8 cellular contexts compared by ENCODE assay signal in the genomic region with DNA sequence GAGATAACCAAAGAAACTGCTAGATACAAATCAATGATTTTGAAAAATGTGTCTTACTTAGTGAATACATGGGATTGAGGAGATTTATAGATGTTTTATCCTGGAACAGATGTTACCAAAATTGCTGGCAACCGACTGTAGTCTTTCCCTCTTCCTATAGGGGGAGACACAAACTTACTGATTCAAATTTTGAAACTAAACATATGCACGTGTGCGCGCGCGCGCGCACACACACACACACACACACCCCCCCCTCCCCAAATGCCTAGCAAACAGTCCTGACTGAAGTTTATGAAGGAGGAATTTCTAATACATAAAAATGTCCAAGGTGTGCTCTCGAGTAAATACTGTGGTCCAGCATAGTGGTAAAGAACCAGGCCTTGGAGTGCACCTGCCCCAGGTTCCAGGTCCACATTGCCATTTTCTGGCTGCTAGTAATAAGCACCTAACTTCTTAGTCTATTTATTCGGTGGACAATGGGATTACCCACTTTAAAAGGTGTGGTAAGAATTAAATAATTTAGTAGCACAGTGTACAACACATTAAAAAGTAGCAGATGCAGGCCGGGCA. TPM values are rescaled to one million over a fixed set of nuclear protein-coding genes. Genes with fewer than 3 reads are reported as not detected.
A peak's percentile ranks its signal among the peaks of the same experiment; 100 is the strongest.
DNase-seq lines count a peak whose midpoint lies in the region; ATAC-seq, FAIRE-seq and TF ChIP-seq lines count a peak whose summit lies in the region.

No MANE protein-coding gene starts in this region.

- intact Hi-C loops in heart left ventricle (cut with DNase I), result loop anchor here in 8 of 10 donors (1.0 to 5.0 kb wide), 3 partner anchors 123 to 154 kb away; partner anchors contain the start of gene KLHDC8B (in 5 of the 8)

- no peaks in the 10 kb centered on the region for H3K9me3 Mint-ChIP-seq in activated T-cell treated with anti-CD3 and anti-CD28 coated beads, Interleukin-2, amount 50 U/mL, for 24 hours

- ATAC-seq in heart left ventricle, result peak in 1 of 4 donors; percentile 12
- ATAC-seq in omental fat pad (ENCODE audit: low FRiP score), result no peak
- ATAC-seq in GM21825 (IDR thresholded peaks at IDR 0.05; ENCODE audit: unreplicated experiment), result no peak

- no peaks in the 10 kb centered on the region for H3K9me3 ChIP-seq in heart left ventricle

- TF ChIP-seq CTCF in LNCAP (IDR thresholded peaks at IDR 0.05) (peak; percentile 55), heart left ventricle (IDR thresholded peaks at IDR 0.05) (peak; percentile 35 to 63 (median 51)), omental fat pad (IDR thresholded peaks at IDR 0.05) (no peak)

- H3K27ac ChIP-seq in heart left ventricle, result peak overlapping the region in 7 of 12 donors; percentile 75 to 85 (median 84)

- H3K36me3 ChIP-seq in heart left ventricle, result peaks cover 4 to 100% (median 90%) of the 10 kb centered on the region in 9 donors

- H3K4me1 ChIP-seq in heart left ventricle, result peaks cover 7 to 24% (median 19%) of the 10 kb centered on the region in 12 donors

- H3K4me3 Mint-ChIP-seq in activated T-cell treated with anti-CD3 and anti-CD28 coated beads, Interleukin-2, amount 50 U/mL, for 24 hours, result no peak overlapping the region

- H3K4me3 ChIP-seq in heart left ventricle, result no peak overlapping the region

- H3K36me3 Mint-ChIP-seq in activated T-cell treated with anti-CD3 and anti-CD28 coated beads, Interleukin-2, amount 50 U/mL, for 24 hours (ENCODE audit: low read depth), result peaks cover 89% of the 10 kb centered on the region

- FAIRE-seq in G401.6 (lab: Jason Lieb, UNC), result peak; percentile 21

- H3K27me3 ChIP-seq in heart left ventricle, result no peaks in the 10 kb centered on the region

- H3K27ac Mint-ChIP-seq in activated T-cell treated with anti-CD3 and anti-CD28 coated beads, Interleukin-2, amount 50 U/mL, for 24 hours, result peak overlapping the region; percentile 47

- TF ChIP-seq POLR2A in heart left ventricle (IDR thresholded peaks at IDR 0.05), result no peak

- no peak for DNase-seq in activated T-cell treated with anti-CD3 and anti-CD28 coated beads, Interleukin-2, amount 50 U/mL, for 24 hours
- DNase-seq in heart left ventricle (no peak), omental fat pad (ENCODE audit: low spot score) (no peak), islet precursor cell (no peak)
- peak; percentile 25 for DNase-seq in stimulated activated CD4-positive, alpha-beta T cell treated with anti-CD3 and anti-CD28 coated beads, Interleukin-4, amount 100 ng/mL, for 1 hour

- 72 to 85% (median 81%) methylated on average over 11 of the region's 11 CpGs for WGBS in heart left ventricle, 4 donors

- H3K27me3 Mint-ChIP-seq in activated T-cell treated with anti-CD3 and anti-CD28 coated beads, Interleukin-2, amount 50 U/mL, for 24 hours, result no peaks in the 10 kb centered on the region

- peaks cover 5% of the 10 kb centered on the region for H3K4me1 Mint-ChIP-seq in activated T-cell treated with anti-CD3 and anti-CD28 coated beads, Interleukin-2, amount 50 U/mL, for 24 hours (ENCODE audit: low read depth)

RNA-seq across cellular contexts. Expression of gene C3orf62, which starts 18.5 kb away (rescaled TPM):
- 1 to 10 TPM; 1.3 to 5.6 (median 2.9) TPM for total RNA-seq in heart left ventricle
- 1 to 10 TPM; 2.5 to 3.3 TPM for polyA plus RNA-seq in heart left ventricle
- 10 to 100 TPM in 1 of 4 donors, 1 to 10 TPM in 3; 3.5 to 13.7 (median 5.6) TPM for total RNA-seq in omental fat pad

RNA-seq across cellular contexts. Expression of gene USP4, which starts 44.3 kb away (rescaled TPM):
- total RNA-seq in heart left ventricle (10 to 100 TPM; 17.3 to 48.6 (median 37.2) TPM), omental fat pad (10 to 100 TPM; 17.3 to 43.3 (median 34.6) TPM)
- polyA plus RNA-seq in heart left ventricle, result 10 to 100 TPM; 24.3 to 27.8 TPM

Comparison
In these comparisons a context has a peak if more than half of its experiments do, and no peak if none do; other contexts are left out.
1. CTCF ChIP-seq: peak in LNCAP (single experiment) and heart left ventricle (12 of 12); none in omental fat pad (0 of 3).